ENCODE assay signal across 8 cellular contexts in genomic region chr13:27252467-27252866, GRCh38. TPM values are rescaled to one million over a fixed set of nuclear protein-coding genes. Genes with fewer than 3 reads are reported as not detected.
DNase-seq lines count a peak whose midpoint lies in the region; ATAC-seq, FAIRE-seq and TF ChIP-seq lines count a peak whose summit lies in the region.

No MANE protein-coding gene starts in this region.

- H3K27ac ChIP-seq in testis: peak overlapping the region in 1 of 2 donors; percentile 96

- no peaks in the 10 kb centered on the region for H3K9me3 Mint-ChIP-seq in T-helper 2 cell treated with Interferon-gamma antibody and Interleukin-4, amounts not matched to agents 5 μg/mL and 100 μg/mL, for 36 hours
- no peaks in the 10 kb centered on the region for H3K9me3 Mint-ChIP-seq in activated naive CD8-positive, alpha-beta T cell treated with anti-CD3 and anti-CD28 coated beads, Interleukin-2, amount 10 ng/mL, durations not matched to agents 7 days and 5 days

- ATAC-seq in activated naive CD8-positive, alpha-beta T cell treated with anti-CD3 and anti-CD28 coated beads, Interleukin-2, amount 10 ng/mL, durations not matched to agents 7 days and 5 days (ENCODE audit: low read depth): no peak

- peaks cover 48% of the 10 kb centered on the region for H3K36me3 Mint-ChIP-seq in T-helper 2 cell treated with Interferon-gamma antibody and Interleukin-4, amounts not matched to agents 5 μg/mL and 100 μg/mL, for 36 hours (ENCODE audit: low read depth)
- peaks cover 18% of the 10 kb centered on the region for H3K36me3 Mint-ChIP-seq in activated naive CD8-positive, alpha-beta T cell treated with anti-CD3 and anti-CD28 coated beads, Interleukin-2, amount 10 ng/mL, durations not matched to agents 7 days and 5 days

- FAIRE-seq in RCC 7860 (lab: Jason Lieb, UNC): no peak

- no peak for DNase-seq in T-helper 2 cell treated with Interferon-gamma antibody and Interleukin-4, amounts not matched to agents 5 μg/mL and 100 μg/mL, for 36 hours (ENCODE audit: low spot score)
- DNase-seq in T-helper 2 cell (no peak), kidney tubule cell (ENCODE audit: low spot score) (peak; percentile 6), testis (no peak), hippocampal formation (lab: John Stamatoyannopoulos, UW) (no peak), MV-4-11 (lab: John Stamatoyannopoulos, UW) (no peak), RCC 7860 (ENCODE audit: low spot score) (no peak)
- no peak for DNase-seq in activated naive CD8-positive, alpha-beta T cell treated with anti-CD3 and anti-CD28 coated beads, Interleukin-2, amount 10 ng/mL, durations not matched to agents 7 days and 5 days

- no peaks in the 10 kb centered on the region for H3K27me3 ChIP-seq in testis

- POLR2A ChIA-PET in activated naive CD8-positive, alpha-beta T cell treated with anti-CD3 and anti-CD28 coated beads, Interleukin-2, amount 10 ng/mL, durations not matched to agents 7 days and 5 days (lab: Charles Lee): no interaction called here

- H3K4me1 Mint-ChIP-seq in T-helper 2 cell treated with Interferon-gamma antibody and Interleukin-4, amounts not matched to agents 5 μg/mL and 100 μg/mL, for 36 hours (ENCODE audit: low read depth): peaks cover 38% of the 10 kb centered on the region
- peaks cover 34% of the 10 kb centered on the region for H3K4me1 Mint-ChIP-seq in activated naive CD8-positive, alpha-beta T cell treated with anti-CD3 and anti-CD28 coated beads, Interleukin-2, amount 10 ng/mL, durations not matched to agents 7 days and 5 days

- H3K9me3 ChIP-seq in testis: no peaks in the 10 kb centered on the region

- intact Hi-C loops in testis (cut with DNase I; ENCODE audit: low total_unique reads): no loop called here

- H3K27ac Mint-ChIP-seq in T-helper 2 cell treated with Interferon-gamma antibody and Interleukin-4, amounts not matched to agents 5 μg/mL and 100 μg/mL, for 36 hours: peak overlapping the region; percentile 99
- H3K27ac Mint-ChIP-seq in activated naive CD8-positive, alpha-beta T cell treated with anti-CD3 and anti-CD28 coated beads, Interleukin-2, amount 10 ng/mL, durations not matched to agents 7 days and 5 days: peak overlapping the region; percentile 98

- no peaks in the 10 kb centered on the region for H3K36me3 ChIP-seq in testis (ENCODE audit: low read depth, missing control alignments)

- no peak for TF ChIP-seq POLR2A in testis (IDR thresholded peaks at IDR 0.05)

- H3K4me1 ChIP-seq in testis: peaks cover 18% of the 10 kb centered on the region

- no peak for TF ChIP-seq CTCF in testis (IDR thresholded peaks at IDR 0.05)

- H3K4me3 ChIP-seq in testis: peak overlapping the region; percentile 97 to 100

- H3K27me3 Mint-ChIP-seq in T-helper 2 cell treated with Interferon-gamma antibody and Interleukin-4, amounts not matched to agents 5 μg/mL and 100 μg/mL, for 36 hours (ENCODE audit: low read depth): no peaks in the 10 kb centered on the region
- H3K27me3 Mint-ChIP-seq in activated naive CD8-positive, alpha-beta T cell treated with anti-CD3 and anti-CD28 coated beads, Interleukin-2, amount 10 ng/mL, durations not matched to agents 7 days and 5 days: no peaks in the 10 kb centered on the region

- H3K4me3 Mint-ChIP-seq in T-helper 2 cell treated with Interferon-gamma antibody and Interleukin-4, amounts not matched to agents 5 μg/mL and 100 μg/mL, for 36 hours: peak overlapping the region; percentile 94
- H3K4me3 Mint-ChIP-seq in activated naive CD8-positive, alpha-beta T cell treated with anti-CD3 and anti-CD28 coated beads, Interleukin-2, amount 10 ng/mL, durations not matched to agents 7 days and 5 days: peak overlapping the region; percentile 87

RNA-seq across cellular contexts. Expression of gene RPL21, which starts 1.1 kb away (rescaled TPM):
- 1,000 to 10,000 TPM; 1,116 to 1,143 TPM for total RNA-seq in activated naive CD8-positive, alpha-beta T cell treated with anti-CD3 and anti-CD28 coated beads, Interleukin-2, amount 10 ng/mL, durations not matched to agents 7 days and 5 days
- 100 to 1,000 TPM; 200 to 353 TPM for total RNA-seq in testis
- polyA plus RNA-seq in testis (ENCODE audit: insufficient read depth, low read depth, low replicate concordance): 996 TPM

RNA-seq across cellular contexts. Expression of gene RASL11A, which starts 18.2 kb away (rescaled TPM):
- 1 to 10 TPM in 1 of 2 experiments, under 1 TPM in 1; 0.20 to 2.1 TPM for total RNA-seq in activated naive CD8-positive, alpha-beta T cell treated with anti-CD3 and anti-CD28 coated beads, Interleukin-2, amount 10 ng/mL, durations not matched to agents 7 days and 5 days
- 1 to 10 TPM; 8.2 to 10.0 TPM for total RNA-seq in testis
- 11.8 TPM for polyA plus RNA-seq in testis (ENCODE audit: insufficient read depth, low read depth, low replicate concordance)
